1 cellular context compared by ENCODE assay signal in the genomic region with DNA sequence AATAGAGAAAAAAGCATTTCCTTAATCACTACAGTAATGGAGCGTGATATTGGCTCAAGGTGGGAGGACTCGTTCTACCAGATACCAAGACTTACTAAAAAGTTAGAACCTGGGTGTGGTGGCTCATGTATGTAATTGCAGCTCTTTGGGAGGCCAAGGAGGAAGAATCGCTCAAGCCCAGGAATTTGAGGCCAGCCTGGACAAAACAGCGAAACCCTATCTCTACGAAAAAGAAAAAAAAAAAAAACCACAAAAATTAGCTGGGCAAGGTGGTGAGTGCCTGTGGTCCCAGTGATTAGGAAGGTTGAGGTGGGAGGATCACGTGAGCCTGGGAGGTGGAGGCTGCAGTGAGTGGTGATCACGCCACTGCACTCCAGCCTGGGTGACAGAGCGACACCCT.
TF ChIP-seq lines count a peak whose summit lies in the region.

No MANE protein-coding gene starts in this region.

TF ChIP-seq in K562, 482 proteins besides CTCF, POLR2A, EP300 and RAD21 (continued from another document):
- TF ChIP-seq, protein P1, sequence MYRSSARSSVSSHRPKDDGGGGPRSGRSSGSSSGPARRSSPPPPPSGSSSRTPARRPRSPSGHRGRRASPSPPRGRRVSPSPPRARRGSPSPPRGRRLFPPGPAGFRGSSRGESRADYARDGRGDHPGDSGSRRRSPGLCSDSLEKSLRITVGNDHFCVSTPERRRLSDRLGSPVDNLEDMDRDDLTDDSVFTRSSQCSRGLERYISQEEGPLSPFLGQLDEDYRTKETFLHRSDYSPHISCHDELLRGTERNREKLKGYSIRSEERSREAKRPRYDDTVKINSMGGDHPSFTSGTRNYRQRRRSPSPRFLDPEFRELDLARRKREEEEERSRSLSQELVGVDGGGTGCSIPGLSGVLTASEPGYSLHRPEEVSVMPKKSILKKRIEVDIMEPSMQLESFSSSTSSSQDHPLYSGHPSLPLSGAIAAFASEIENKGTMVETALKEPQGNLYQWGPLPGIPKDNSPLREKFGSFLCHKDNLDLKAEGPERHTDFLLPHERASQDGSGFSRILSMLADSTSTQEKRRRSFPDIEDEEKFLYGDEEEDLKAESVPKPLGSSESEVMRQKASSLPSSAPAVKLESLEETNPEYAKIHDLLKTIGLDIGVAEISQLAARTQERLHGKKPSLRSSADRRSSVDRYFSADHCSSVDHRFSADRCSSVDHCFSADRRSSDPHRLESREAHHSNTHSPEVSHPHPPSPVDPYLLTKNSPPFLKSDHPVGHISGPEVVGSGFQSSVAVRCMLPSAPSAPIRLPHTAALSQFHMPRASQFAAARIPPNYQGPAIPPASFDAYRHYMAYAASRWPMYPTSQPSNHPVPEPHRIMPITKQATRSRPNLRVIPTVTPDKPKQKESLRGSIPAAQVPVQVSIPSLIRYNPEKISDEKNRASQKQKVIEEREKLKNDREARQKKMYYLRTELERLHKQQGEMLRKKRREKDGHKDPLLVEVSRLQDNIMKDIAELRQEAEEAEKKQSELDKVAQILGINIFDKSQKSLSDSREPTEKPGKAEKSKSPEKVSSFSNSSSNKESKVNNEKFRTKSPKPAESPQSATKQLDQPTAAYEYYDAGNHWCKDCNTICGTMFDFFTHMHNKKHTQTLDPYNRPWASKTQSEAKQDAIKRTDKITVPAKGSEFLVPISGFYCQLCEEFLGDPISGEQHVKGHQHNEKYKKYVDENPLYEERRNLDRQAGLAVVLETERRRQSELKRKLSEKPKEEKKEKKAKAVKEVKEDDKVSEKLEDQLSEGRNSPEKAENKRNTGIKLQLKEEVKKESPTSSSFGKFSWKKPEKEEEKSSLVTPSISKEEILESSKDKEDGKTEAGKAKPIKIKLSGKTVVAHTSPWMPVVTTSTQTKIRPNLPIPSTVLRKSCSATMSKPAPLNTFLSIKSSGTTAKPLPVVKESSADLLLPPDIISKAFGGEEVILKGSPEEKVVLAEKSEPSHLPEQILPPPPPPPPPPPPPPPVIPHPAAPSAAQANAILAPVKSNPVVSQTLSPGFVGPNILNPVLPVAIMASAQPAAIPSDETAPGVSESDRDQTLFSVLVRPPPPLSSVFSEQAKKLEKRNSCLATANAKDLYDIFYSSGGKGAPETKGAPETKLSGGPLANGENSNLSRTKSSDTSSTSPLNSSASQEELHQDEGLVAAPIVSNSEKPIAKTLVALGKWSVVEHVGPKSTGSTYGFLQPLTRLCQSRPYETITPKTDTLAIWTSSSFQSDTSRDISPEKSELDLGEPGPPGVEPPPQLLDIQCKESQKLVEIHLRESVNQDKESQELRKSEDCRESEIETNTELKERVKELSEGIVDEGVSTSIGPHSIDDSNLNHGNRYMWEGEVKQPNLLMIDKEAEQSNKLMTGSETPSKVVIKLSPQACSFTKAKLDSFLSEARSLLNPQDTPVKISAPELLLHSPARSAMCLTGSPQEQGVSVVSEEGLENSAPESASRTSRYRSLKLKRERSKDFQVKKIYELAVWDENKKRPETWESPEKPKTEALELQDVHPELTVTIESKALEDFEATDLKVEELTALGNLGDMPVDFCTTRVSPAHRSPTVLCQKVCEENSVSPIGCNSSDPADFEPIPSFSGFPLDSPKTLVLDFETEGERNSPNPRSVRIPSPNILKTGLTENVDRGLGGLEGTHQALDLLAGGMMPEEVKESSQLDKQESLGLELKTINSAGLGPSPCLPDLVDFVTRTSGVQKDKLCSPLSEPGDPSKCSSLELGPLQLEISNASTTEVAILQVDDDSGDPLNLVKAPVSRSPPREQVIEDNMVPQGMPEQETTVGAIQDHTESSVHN (IDR thresholded peaks at IDR 0.05; ENCODE audit: borderline replicate concordance in 1 of 2, low read depth in 1 of 2): 0 out of 4 replicates have a peak, but pooled peaks of 1 of the 2 experiments have one; percentile 40
- no peak for TF ChIP-seq ZNF143 (CRISPR knock-in tag; IDR thresholded peaks at IDR 0.05)
- TF ChIP-seq, protein P2, sequence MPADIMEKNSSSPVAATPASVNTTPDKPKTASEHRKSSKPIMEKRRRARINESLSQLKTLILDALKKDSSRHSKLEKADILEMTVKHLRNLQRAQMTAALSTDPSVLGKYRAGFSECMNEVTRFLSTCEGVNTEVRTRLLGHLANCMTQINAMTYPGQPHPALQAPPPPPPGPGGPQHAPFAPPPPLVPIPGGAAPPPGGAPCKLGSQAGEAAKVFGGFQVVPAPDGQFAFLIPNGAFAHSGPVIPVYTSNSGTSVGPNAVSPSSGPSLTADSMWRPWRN (IDR thresholded peaks at IDR 0.05; ENCODE audit: low read depth): peak; percentile 66
- TF ChIP-seq PML (IDR thresholded peaks at IDR 0.05; ENCODE audit: low read length): peak; percentile 63
- TF ChIP-seq KDM1A (IDR thresholded peaks at IDR 0.05): peak; percentile 75 to 82
- TF ChIP-seq CXXC5 (CRISPR knock-in tag; IDR thresholded peaks at IDR 0.05): peak; percentile 41
- TF ChIP-seq FOSL1 (tag; conservative IDR thresholded peaks at IDR 0.05): peak; percentile 37; the same call in 1 of the 2 replicates
- peak; percentile 84 for TF ChIP-seq BCOR (IDR thresholded peaks at IDR 0.05)
- TF ChIP-seq CBFA2T2 (conservative IDR thresholded peaks at IDR 0.05): peak; percentile 90
- peak; percentile 39 for TF ChIP-seq MEIS2 (IDR thresholded peaks at IDR 0.05; ENCODE audit: partially characterized antibody)
- TF ChIP-seq MTA2 (IDR thresholded peaks at IDR 0.05; ENCODE audit: low read depth): peak; percentile 78
- TF ChIP-seq LEF1 (IDR thresholded peaks at IDR 0.05): peak; percentile 60; the same call in 1 of the 2 replicates
- peak; percentile 75; the same call in 1 of the 2 replicates for TF ChIP-seq TOE1 (IDR thresholded peaks at IDR 0.05; ENCODE audit: borderline replicate concordance)
- no peak for TF ChIP-seq TOE1 (CRISPR knock-in tag; IDR thresholded peaks at IDR 0.05; ENCODE audit: borderline replicate concordance, low read depth)
- TF ChIP-seq GATA2 (CRISPR knock-in tag; IDR thresholded peaks at IDR 0.05): peak; percentile 57; the same call in 1 of the 2 replicates
- TF ChIP-seq ARNT (IDR thresholded peaks at IDR 0.05): peak; percentile 34 to 74; a peak in 2 of 4 replicates
- TF ChIP-seq, protein P3, sequence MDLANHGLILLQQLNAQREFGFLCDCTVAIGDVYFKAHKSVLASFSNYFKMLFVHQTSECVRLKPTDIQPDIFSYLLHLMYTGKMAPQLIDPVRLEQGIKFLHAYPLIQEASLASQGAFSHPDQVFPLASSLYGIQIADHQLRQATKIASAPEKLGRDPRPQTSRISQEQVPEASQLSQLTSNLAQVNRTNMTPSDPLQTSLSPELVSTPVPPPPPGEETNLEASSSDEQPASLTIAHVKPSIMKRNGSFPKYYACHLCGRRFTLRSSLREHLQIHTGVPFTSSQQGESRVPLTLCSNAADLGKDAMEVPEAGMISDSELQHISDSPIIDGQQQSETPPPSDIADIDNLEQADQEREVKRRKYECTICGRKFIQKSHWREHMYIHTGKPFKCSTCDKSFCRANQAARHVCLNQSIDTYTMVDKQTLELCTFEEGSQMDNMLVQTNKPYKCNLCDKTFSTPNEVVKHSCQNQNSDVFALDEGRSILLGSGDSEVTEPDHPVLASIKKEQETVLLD (IDR thresholded peaks at IDR 0.05): 0 out of 2 replicates have a peak, but pooled peaks have one; percentile 38
- 0 out of 2 replicates have a peak, but pooled peaks have one; percentile 17 for TF ChIP-seq GABPA (tag; conservative IDR thresholded peaks at IDR 0.05; ENCODE audit: low read depth)
- TF ChIP-seq, protein P4, sequence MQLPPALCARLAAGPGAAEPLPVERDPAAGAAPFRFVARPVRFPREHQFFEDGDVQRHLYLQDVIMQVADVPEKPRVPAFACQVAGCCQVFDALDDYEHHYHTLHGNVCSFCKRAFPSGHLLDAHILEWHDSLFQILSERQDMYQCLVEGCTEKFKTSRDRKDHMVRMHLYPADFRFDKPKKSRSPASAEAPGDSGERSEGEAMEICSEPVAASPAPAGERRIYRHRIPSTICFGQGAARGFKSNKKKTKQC (CRISPR knock-in tag; IDR thresholded peaks at IDR 0.05): no peak
- peak; percentile 86 for TF ChIP-seq EGR1 (conservative IDR thresholded peaks at IDR 0.05)
- TF ChIP-seq ZC3H4 (CRISPR knock-in tag; IDR thresholded peaks at IDR 0.05; ENCODE audit: borderline replicate concordance): no peak
- TF ChIP-seq, protein P5, sequence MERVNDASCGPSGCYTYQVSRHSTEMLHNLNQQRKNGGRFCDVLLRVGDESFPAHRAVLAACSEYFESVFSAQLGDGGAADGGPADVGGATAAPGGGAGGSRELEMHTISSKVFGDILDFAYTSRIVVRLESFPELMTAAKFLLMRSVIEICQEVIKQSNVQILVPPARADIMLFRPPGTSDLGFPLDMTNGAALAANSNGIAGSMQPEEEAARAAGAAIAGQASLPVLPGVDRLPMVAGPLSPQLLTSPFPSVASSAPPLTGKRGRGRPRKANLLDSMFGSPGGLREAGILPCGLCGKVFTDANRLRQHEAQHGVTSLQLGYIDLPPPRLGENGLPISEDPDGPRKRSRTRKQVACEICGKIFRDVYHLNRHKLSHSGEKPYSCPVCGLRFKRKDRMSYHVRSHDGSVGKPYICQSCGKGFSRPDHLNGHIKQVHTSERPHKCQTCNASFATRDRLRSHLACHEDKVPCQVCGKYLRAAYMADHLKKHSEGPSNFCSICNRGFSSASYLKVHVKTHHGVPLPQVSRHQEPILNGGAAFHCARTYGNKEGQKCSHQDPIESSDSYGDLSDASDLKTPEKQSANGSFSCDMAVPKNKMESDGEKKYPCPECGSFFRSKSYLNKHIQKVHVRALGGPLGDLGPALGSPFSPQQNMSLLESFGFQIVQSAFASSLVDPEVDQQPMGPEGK (CRISPR knock-in tag; IDR thresholded peaks at IDR 0.05; ENCODE audit: borderline replicate concordance): no peak
